ENCODE assay signal across 32 cellular contexts in the genomic region with DNA sequence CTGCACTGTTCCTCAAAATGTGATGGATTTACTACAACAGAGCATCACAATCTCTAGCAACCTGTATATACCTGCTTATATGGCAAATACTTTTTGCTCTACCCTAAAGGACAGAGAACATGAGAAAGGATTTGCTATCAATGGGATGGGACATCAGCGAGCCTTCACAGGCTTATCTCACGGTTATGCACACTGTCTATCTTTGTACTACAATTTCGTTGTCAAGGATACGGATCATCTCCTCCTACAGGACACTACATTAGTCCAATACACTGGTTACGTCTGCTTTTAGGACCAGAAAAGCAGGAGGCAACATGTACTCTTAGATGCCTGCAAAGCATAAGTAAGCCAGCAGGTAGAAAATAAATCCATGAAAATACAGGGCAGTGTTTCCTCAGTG. TPM values are rescaled to one million over a fixed set of nuclear protein-coding genes. Genes with fewer than 3 reads are reported as not detected.
"Had no signal": no experiment of that assay in that cellular context is flagged by ENCODE, and none has a peak within 500 bp of the region (broad histone marks: within the 10 kb centered on the region; RNA-seq: fewer than 3 reads in every experiment).

No MANE protein-coding gene starts in this region.

- H3K9me3 Mint-ChIP-seq: memory B cell; naive B cell; natural killer cell treated with Interleukin-12 subunit alpha and Interleukin-12 subunit beta and Interleukin-15 and Interleukin-18, amount 100 ng/mL, for 72 hours; neural progenitor cell; stimulated activated naive CD8-positive, alpha-beta T cell treated with anti-CD3 and anti-CD28 coated beads, Interleukin-15, amount 100 ng/mL, for 72 hours had no signal

- H3K4me3 Mint-ChIP-seq: memory B cell; natural killer cell treated with Interleukin-12 subunit alpha and Interleukin-12 subunit beta and Interleukin-15 and Interleukin-18, amount 100 ng/mL, for 72 hours; neural progenitor cell; stimulated activated naive CD8-positive, alpha-beta T cell treated with anti-CD3 and anti-CD28 coated beads, Interleukin-15, amount 100 ng/mL, for 72 hours had no signal

- DNase-seq: cortex of kidney; effector CD4-positive, alpha-beta T cell; gastrocnemius medialis; head of caudate nucleus; kidney; naive B cell; stimulated activated CD4-positive, alpha-beta T cell treated with anti-CD3 and anti-CD28 coated beads, Interleukin-12 subunit alpha, Interleukin-12 subunit beta, amount 100 ng/mL, for 4 hours; stimulated activated CD4-positive, alpha-beta T cell treated with anti-CD3 and anti-CD28 coated beads, Interleukin-1b, Interleukin-23, amount 100 ng/mL, for 48 hours; stimulated activated CD4-positive, alpha-beta T cell treated with anti-CD3 and anti-CD28 coated beads, Interleukin-4, amount 100 ng/mL, for 1 hour; stimulated activated CD8-positive, alpha-beta memory T cell treated with anti-CD3 and anti-CD28 coated beads, Interleukin-4, amount 100 ng/mL, for 48 hours; stimulated activated naive CD4-positive, alpha-beta T cell; stimulated activated naive CD8-positive, alpha-beta T cell treated with anti-CD3 and anti-CD28 coated beads, Interleukin-15, amount 100 ng/mL, for 72 hours; transverse colon; upper lobe of right lung; uterus had no signal

- H3K4me3 ChIP-seq: gastrocnemius medialis, lung, neural progenitor cell, smooth muscle cell, suprapubic skin, transverse colon, upper lobe of right lung, uterus had no signal

- H3K4me1 ChIP-seq: neural progenitor cell, parathyroid adenoma, upper lobe of right lung had no signal

- H3K27me3 Mint-ChIP-seq: memory B cell; naive B cell; natural killer cell treated with Interleukin-12 subunit alpha and Interleukin-12 subunit beta and Interleukin-15 and Interleukin-18, amount 100 ng/mL, for 72 hours; progenitor cell of endocrine pancreas; stimulated activated naive CD8-positive, alpha-beta T cell treated with anti-CD3 and anti-CD28 coated beads, Interleukin-15, amount 100 ng/mL, for 72 hours had no signal

- H3K36me3 ChIP-seq: gastrocnemius medialis, neural progenitor cell, suprapubic skin, transverse colon, uterus had no signal

- H3K27ac Mint-ChIP-seq: natural killer cell treated with Interleukin-12 subunit alpha and Interleukin-12 subunit beta and Interleukin-15 and Interleukin-18, amount 100 ng/mL, for 72 hours; neural progenitor cell; progenitor cell of endocrine pancreas; stimulated activated naive CD8-positive, alpha-beta T cell treated with anti-CD3 and anti-CD28 coated beads, Interleukin-15, amount 100 ng/mL, for 72 hours had no signal

- H3K36me3 Mint-ChIP-seq: natural killer cell treated with Interleukin-12 subunit alpha and Interleukin-12 subunit beta and Interleukin-15 and Interleukin-18, amount 100 ng/mL, for 72 hours; neural progenitor cell had no signal

- ATAC-seq: gastrocnemius medialis; left lobe of liver; natural killer cell treated with Interleukin-12 subunit alpha and Interleukin-12 subunit beta and Interleukin-15 and Interleukin-18, amount 100 ng/mL, for 72 hours; sciatic nerve; stimulated activated naive CD8-positive, alpha-beta T cell treated with anti-CD3 and anti-CD28 coated beads, Interleukin-15, amount 100 ng/mL, for 72 hours; upper lobe of right lung had no signal

- H3K9me3 ChIP-seq: gastrocnemius medialis, suprapubic skin, transverse colon, upper lobe of right lung, uterus had no signal

- H3K4me1 Mint-ChIP-seq: neural progenitor cell had no signal

- H3K27ac ChIP-seq: gastrocnemius medialis, neural progenitor cell, parathyroid adenoma, suprapubic skin, transverse colon, upper lobe of right lung, uterus had no signal

RNA-seq across cellular contexts. Expression of a gene that starts 59.4 kb away (rescaled TPM):
- total RNA-seq: dermis microvascular lymphatic vessel endothelial cell; gastrocnemius medialis; glomerular endothelial cell; kidney; left lobe of liver; liver; lung; mononuclear cell; natural killer cell treated with Interleukin-12 subunit alpha and Interleukin-12 subunit beta and Interleukin-15 and Interleukin-18, amount 100 ng/mL, for 72 hours; osteoblast; progenitor cell of endocrine pancreas; sciatic nerve; smooth muscle cell; suprapubic skin; transverse colon; upper lobe of right lung; uterus had no signal
- polyA plus RNA-seq: esophagus, liver, lung, smooth muscle cell, thymus had no signal
